19 cellular contexts compared by ENCODE assay signal in the genomic region with DNA sequence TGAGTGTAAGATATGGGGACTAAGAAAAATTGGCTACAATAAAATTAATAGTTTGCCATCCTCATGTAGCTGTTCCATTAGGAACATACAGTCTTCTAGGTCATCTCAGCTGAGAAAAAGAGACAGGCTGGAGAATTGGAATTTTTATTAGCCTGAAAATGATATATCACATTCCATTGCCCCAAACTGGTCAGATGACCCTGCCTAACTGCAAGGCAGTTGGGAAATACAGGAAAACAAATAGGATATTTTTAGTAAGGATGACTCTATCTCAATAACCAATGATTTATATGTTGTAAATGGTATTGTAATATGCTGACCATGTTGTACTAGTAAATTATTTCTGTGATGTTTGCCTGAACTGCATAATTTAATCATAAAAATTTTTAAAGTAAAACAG.
DNase-seq lines count a peak whose midpoint lies in the region; ATAC-seq and TF ChIP-seq lines count a peak whose summit lies in the region.
"Had no signal": no experiment of that assay in that cellular context is flagged by ENCODE, and none has a peak within 500 bp of the region (broad histone marks: within the 10 kb centered on the region; RNA-seq: fewer than 3 reads in every experiment).

No MANE protein-coding gene starts in this region.

- no peak overlapping the region for H2AFZ ChIP-seq in PC-3 (ENCODE audit: low read length)
- H2AFZ ChIP-seq in osteoblast (ENCODE audit: low read length): no peak overlapping the region
- H2AFZ ChIP-seq in H9 (ENCODE audit: low read length): no peak overlapping the region

- H3K36me3 ChIP-seq in PC-3 (ENCODE audit: low read depth, low read length): no peaks in the 10 kb centered on the region
- H3K36me3 ChIP-seq in osteoblast (ENCODE audit: insufficient read depth, low read length): no peaks in the 10 kb centered on the region
- H3K36me3 ChIP-seq: BLaER1 had no signal

- intact Hi-C loops in PC-3 (cut with micrococcal nuclease): no loop called here

- no peaks in the 10 kb centered on the region for H3F3A ChIP-seq in PC-3 (ENCODE audit: low read length, unreplicated experiment)

- H3K23ac ChIP-seq in H9 (ENCODE audit: insufficient read length, low read depth, low read length): no peak overlapping the region

- H3K9ac ChIP-seq in PC-3 (ENCODE audit: low read length) (no peak overlapping the region), H9 (ENCODE audit: extremely low read depth, insufficient read length, low read length) (no peak overlapping the region)
- H3K9ac ChIP-seq: BLaER1 had no signal

- H2BK15ac ChIP-seq in H9 (ENCODE audit: low read depth, low read length): no peak overlapping the region

- H3K14ac ChIP-seq in H9 (ENCODE audit: insufficient read depth, low read length): no peak overlapping the region

- no peak overlapping the region for H3K18ac ChIP-seq in H9 (ENCODE audit: insufficient read length, low read depth, low read length)

- peaks cover 3% of the 10 kb centered on the region in 2 experiments; a peak in 2 of 5 replicates for H3K9me3 Mint-ChIP-seq in H9

- ATAC-seq in PC-3 (0 out of 2 replicates have a peak, but pooled peaks have one; percentile 11), GM19035 (IDR thresholded peaks at IDR 0.05; ENCODE audit: unreplicated experiment) (no peak)
- ATAC-seq: HCT116, Panc1, Right ventricle myocardium inferior had no signal

- no peak overlapping the region for H4K5ac ChIP-seq in H9 (ENCODE audit: insufficient read length, low read depth, low read length)

- no peak overlapping the region for H2BK20ac ChIP-seq in H9 (ENCODE audit: low read depth, low read length, poor library complexity, severe bottlenecking)

- no peaks in the 10 kb centered on the region for H3K4me1 ChIP-seq in PC-3 (ENCODE audit: insufficient read depth, low read length)
- H3K4me1 ChIP-seq in osteoblast (ENCODE audit: insufficient read depth, low read length): peaks cover 8% of the 10 kb centered on the region
- no peaks in the 10 kb centered on the region for H3K4me1 ChIP-seq in H9 (ENCODE audit: insufficient read depth, low read length)

- no peaks in the 10 kb centered on the region for H3K79me1 ChIP-seq in H9 (ENCODE audit: insufficient read depth, low read depth, low read length, poor library complexity, severe bottlenecking)

- DNase-seq in EH (ENCODE audit: low read depth) (peak; percentile 81), PC-3 (peak; percentile 38), fibroblast of mammary gland (ENCODE audit: low read depth) (peak; percentile 38), osteoblast (ENCODE audit: insufficient read length, low spot score, missing footprints) (no peak), NCI-H1694 (lab: John Stamatoyannopoulos, UW) (no peak), H9 (no peak)
- DNase-seq: CD8-positive, alpha-beta memory T cell; KG1; NCI-H1092 treated with DMSO at 0.1 percent for 48 hours; NCI-H1930; NCI-H2171; NCI-H446 treated with DMSO at 0.1 percent for 48 hours; NCI-H748 treated with DMSO at 0.1 percent for 48 hours had no signal

- H3K27me3 Mint-ChIP-seq in H9 (ENCODE audit: low read depth): no peaks in the 10 kb centered on the region
- H3K27me3 Mint-ChIP-seq: CD8-positive, alpha-beta memory T cell had no signal

- H3K9me3 ChIP-seq in PC-3 (ENCODE audit: low read length): no peaks in the 10 kb centered on the region
- no peaks in the 10 kb centered on the region for H3K9me3 ChIP-seq in osteoblast (ENCODE audit: low read depth, low read length)
- no peaks in the 10 kb centered on the region for H3K9me3 ChIP-seq in H9 (ENCODE audit: control insufficient read depth, low read depth, low read length)

- no peaks in the 10 kb centered on the region for H3K23me2 ChIP-seq in H9 (ENCODE audit: insufficient read length, low read depth, low read length, poor library complexity, severe bottlenecking)

- H2BK120ac ChIP-seq in H9 (ENCODE audit: low read depth, low read length, poor library complexity, severe bottlenecking): no peak overlapping the region

- no TSS peak for BruUV-seq in PC-3 (replicated peaks; lab: Mats Ljungman, UMichigan)

- no peak overlapping the region for H4K91ac ChIP-seq in H9 (ENCODE audit: insufficient read length, low read depth, low read length)

- H2AK5ac ChIP-seq in H9 (ENCODE audit: insufficient read length, low read length): no peak overlapping the region

- H3K27me3 ChIP-seq in PC-3 (ENCODE audit: low read length) (no peaks in the 10 kb centered on the region), osteoblast (ENCODE audit: insufficient read depth, low read length) (no peaks in the 10 kb centered on the region), H9 (ENCODE audit: insufficient read depth, low read length) (no peaks in the 10 kb centered on the region)
- H3K27me3 ChIP-seq: BLaER1 had no signal

- H3K4me1 Mint-ChIP-seq in H9: peaks cover 5 to 8% of the 10 kb centered on the region in 2 experiments; a peak in 2 of 4 replicates
- H3K4me1 Mint-ChIP-seq: CD8-positive, alpha-beta memory T cell had no signal

- H3T11ph ChIP-seq in H9 (ENCODE audit: low read length): no peak overlapping the region

- H3K4me3 ChIP-seq in PC-3 (ENCODE audit: low read length) (no peak overlapping the region), fibroblast of mammary gland (ENCODE audit: control insufficient read depth, low read depth, low read length) (no peak overlapping the region), osteoblast (ENCODE audit: insufficient read depth, low read length) (no peak overlapping the region)
- H3K4me3 ChIP-seq: BLaER1, SK-N-MC had no signal

- TF ChIP-seq CTCF in PC-3 (conservative IDR thresholded peaks at IDR 0.05; ENCODE audit: low read depth, low read length) (no peak), fibroblast of mammary gland (conservative IDR thresholded peaks at IDR 0.05; ENCODE audit: control insufficient read depth, insufficient read depth, low read depth, low read length) (no peak), osteoblast (IDR thresholded peaks at IDR 0.05; ENCODE audit: extremely low read depth, low read depth, low read length) (no peak), H9 (conservative IDR thresholded peaks at IDR 0.05) (no peak)

- H4K20me1 ChIP-seq in PC-3 (ENCODE audit: low read length): no peaks in the 10 kb centered on the region
- no peaks in the 10 kb centered on the region for H4K20me1 ChIP-seq in osteoblast (ENCODE audit: insufficient read depth, low read length)
- no peaks in the 10 kb centered on the region for H4K20me1 ChIP-seq in H9 (ENCODE audit: control insufficient read depth, insufficient read depth, insufficient read length)
- H4K20me1 ChIP-seq: BLaER1 had no signal

- H3K4ac ChIP-seq in H9 (ENCODE audit: low read depth, low read length): no peak overlapping the region

- H3K4me3 Mint-ChIP-seq in H9: no peak overlapping the region
- H3K4me3 Mint-ChIP-seq: CD8-positive, alpha-beta memory T cell had no signal

- no peak overlapping the region for H2BK5ac ChIP-seq in H9 (ENCODE audit: insufficient read length, low read length)

- POLR2A ChIA-PET in PC-3 (lab: Charles Lee; ENCODE audit: unreplicated experiment): no interaction called here

- H3K9me2 ChIP-seq in PC-3 (replicated peaks; ENCODE audit: low read length): no peaks in the 10 kb centered on the region

- CTCF ChIA-PET in PC-3 (lab: Charles Lee): no interaction called here

- H2BK12ac ChIP-seq in H9 (ENCODE audit: insufficient read length, low read depth, low read length): no peak overlapping the region

- no peak overlapping the region for H3K27ac ChIP-seq in PC-3 (ENCODE audit: low read length)
- H3K27ac ChIP-seq in osteoblast (ENCODE audit: low read depth, low read length): no peak overlapping the region
- no peak overlapping the region for H3K27ac ChIP-seq in H9 (ENCODE audit: insufficient read length, low read depth, low read length)
- H3K27ac ChIP-seq: BLaER1, SK-N-MC had no signal

- H3K27ac Mint-ChIP-seq in H9: no peak overlapping the region
- H3K27ac Mint-ChIP-seq: CD8-positive, alpha-beta memory T cell had no signal

- H3K4me2 ChIP-seq in PC-3 (ENCODE audit: low read length) (no peak overlapping the region), osteoblast (ENCODE audit: insufficient read depth, low read length) (peak overlapping the region; percentile 13), H9 (ENCODE audit: insufficient read depth, insufficient read length, low read length) (no peak overlapping the region)
- H3K4me2 ChIP-seq: BLaER1 had no signal

- H3K56ac ChIP-seq in H9 (ENCODE audit: insufficient read length, low read depth, low read length): no peak overlapping the region

- H4K8ac ChIP-seq in H9 (replicated peaks; ENCODE audit: insufficient read length, low read depth, low read length): no peak overlapping the region

- H3K36me3 Mint-ChIP-seq in H9 (ENCODE audit: insufficient read depth in 1 of 3, low read depth in 3 of 3): peaks cover 0 to 5% (median 3%) of the 10 kb centered on the region in 3 experiments; a peak in 2 of 7 replicates
- H3K36me3 Mint-ChIP-seq: CD8-positive, alpha-beta memory T cell had no signal

- no peaks in the 10 kb centered on the region for H3K79me2 ChIP-seq in PC-3 (ENCODE audit: low read length)
- H3K79me2 ChIP-seq in osteoblast (ENCODE audit: insufficient read depth, low read length): no peaks in the 10 kb centered on the region
- H3K79me2 ChIP-seq in H9 (ENCODE audit: insufficient read depth, low read length): no peaks in the 10 kb centered on the region

Comparison
In these comparisons a context has a peak if more than half of its experiments do, and no peak if none do; other contexts are left out.
1. DNase-seq: peak in EH (single experiment), PC-3 (single experiment) and fibroblast of mammary gland (single experiment); none in osteoblast (single experiment), NCI-H1694 (single experiment) and H9 (single experiment).